26 cellular contexts compared by ENCODE assay signal in the genomic region with DNA sequence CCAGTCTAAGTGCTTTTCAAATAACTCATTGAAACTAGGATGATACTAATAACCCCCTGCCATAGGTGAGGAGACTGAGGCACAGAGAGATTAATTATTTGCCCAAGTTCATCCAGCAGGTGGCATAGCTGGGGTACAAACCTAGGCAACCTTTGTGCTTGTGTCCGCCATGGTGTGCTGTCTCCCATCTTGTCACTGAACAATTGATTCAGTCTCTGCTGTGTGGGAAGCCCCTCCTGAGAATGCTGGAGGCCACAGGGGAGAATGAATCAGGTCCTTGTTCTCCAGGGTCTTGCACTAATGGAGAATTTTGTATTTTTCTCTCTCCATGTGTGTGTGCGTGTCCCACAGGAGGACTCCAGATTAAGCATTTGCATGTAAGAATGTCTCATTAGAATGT. TPM values are rescaled to one million over a fixed set of nuclear protein-coding genes. Genes with fewer than 3 reads are reported as not detected.
A peak's percentile ranks its signal among the peaks of the same experiment; 100 is the strongest.
DNase-seq lines count a peak whose midpoint lies in the region; ATAC-seq and TF ChIP-seq lines count a peak whose summit lies in the region.
"Had no signal": no experiment of that assay in that cellular context is flagged by ENCODE, and none has a peak within 500 bp of the region (broad histone marks: within the 10 kb centered on the region; RNA-seq: fewer than 3 reads in every experiment).

No MANE protein-coding gene starts in this region.

- H4K91ac ChIP-seq in trophoblast cell (ENCODE audit: low read depth, low read length): no peak overlapping the region

- H2BK12ac ChIP-seq in trophoblast cell (ENCODE audit: low read length): no peak overlapping the region

- H3F3A ChIP-seq in OCI-LY1 (ENCODE audit: insufficient read depth, low read length): no peaks in the 10 kb centered on the region

- no peak overlapping the region for H3K9ac ChIP-seq in OCI-LY1 (ENCODE audit: low read length)
- peak overlapping the region; percentile 48 for H3K9ac ChIP-seq in trophoblast cell (ENCODE audit: low read length)
- H3K9ac ChIP-seq: SK-N-SH had no signal

- H3K9me3 ChIP-seq in breast epithelium (no peaks in the 10 kb centered on the region), OCI-LY1 (ENCODE audit: low read length) (no peaks in the 10 kb centered on the region), trophoblast cell (ENCODE audit: insufficient read depth, low read depth, low read length) (no peaks in the 10 kb centered on the region), body of pancreas (no peaks in the 10 kb centered on the region), esophagus squamous epithelium (no peaks in the 10 kb centered on the region)
- H3K9me3 ChIP-seq: MG63, SK-N-SH, stomach, thyroid gland had no signal

- no peak overlapping the region for H4K8ac ChIP-seq in trophoblast cell (ENCODE audit: low read depth, low read length)

- H3K18ac ChIP-seq in trophoblast cell (ENCODE audit: low read length): no peak overlapping the region

- WGBS in trophoblast cell (ENCODE audit: extremely low coverage, insufficient coverage, insufficient read length): no CpG with 5 or more reads among the region's 2 CpGs
- 92 to 100% methylated on average over 2 of the region's 2 CpGs for WGBS in body of pancreas, 2 donors
- WGBS in esophagus squamous epithelium, 2 donors: 93 to 95% methylated on average over 2 of the region's 2 CpGs

- H3K27me3 Mint-ChIP-seq in MCF 10A (ENCODE audit: insufficient read depth, unreplicated experiment): no peaks in the 10 kb centered on the region
- H3K27me3 Mint-ChIP-seq: CD8-positive, alpha-beta memory T cell had no signal

- no peak overlapping the region for H3K27ac ChIP-seq in breast epithelium
- no peak overlapping the region for H3K27ac ChIP-seq in OCI-LY1 (ENCODE audit: low read depth, low read length, poor library complexity, severe bottlenecking)
- H3K27ac ChIP-seq in trophoblast cell (ENCODE audit: low read depth, low read length): no peak overlapping the region
- peak overlapping the region in 2 of 4 donors; percentile 75 to 83 for H3K27ac ChIP-seq in body of pancreas
- H3K27ac ChIP-seq in esophagus squamous epithelium: no peak overlapping the region
- H3K27ac ChIP-seq: skin epidermis, thyroid gland had no signal

- TF ChIP-seq CTCF in MCF 10A (IDR thresholded peaks at IDR 0.05; ENCODE audit: unreplicated experiment) (peak; percentile 8), breast epithelium (IDR thresholded peaks at IDR 0.05) (no peak), OCI-LY1 (IDR thresholded peaks at IDR 0.05; ENCODE audit: low read length) (peak; percentile 39; the same call in 1 of the 2 replicates), choroid plexus epithelial cell (conservative IDR thresholded peaks at IDR 0.05; ENCODE audit: low read depth, low read length) (peak; percentile 20), body of pancreas (IDR thresholded peaks at IDR 0.05) (peak in 1 of 7 experiments; percentile 3), esophagus squamous epithelium (IDR thresholded peaks at IDR 0.05) (no peak)

- POLR2A ChIA-PET in MCF 10A (lab: Yijun Ruan, JAX): interaction anchor here (1.1 kb wide), 1 partner anchor 118 kb away, joined by 4 read pairs; no protein-coding TSS in a partner anchor

- no peak overlapping the region for H2AFZ ChIP-seq in OCI-LY1 (ENCODE audit: low read length)
- H2AFZ ChIP-seq in trophoblast cell (ENCODE audit: insufficient read depth, low read length, poor library complexity): no peak overlapping the region

- H3K79me2 ChIP-seq in OCI-LY1 (ENCODE audit: insufficient read depth, low read length) (no peaks in the 10 kb centered on the region), trophoblast cell (ENCODE audit: control insufficient read depth, insufficient read depth, low read length, poor library complexity) (no peaks in the 10 kb centered on the region)

- no peaks in the 10 kb centered on the region for H3K4me1 ChIP-seq in breast epithelium
- H3K4me1 ChIP-seq in OCI-LY1 (ENCODE audit: insufficient read depth, low read length, severe bottlenecking): no peaks in the 10 kb centered on the region
- no peaks in the 10 kb centered on the region for H3K4me1 ChIP-seq in trophoblast cell (ENCODE audit: control insufficient read depth in 1 of 2, insufficient read depth in 2 of 2, low read length in 2 of 2)
- H3K4me1 ChIP-seq in body of pancreas: peaks cover 17% of the 10 kb centered on the region
- peaks cover 0 to 7% (median 0%) of the 10 kb centered on the region in 3 donors for H3K4me1 ChIP-seq in esophagus squamous epithelium
- H3K4me1 ChIP-seq: thyroid gland had no signal

- no peak for TF ChIP-seq POLR2A in breast epithelium (IDR thresholded peaks at IDR 0.05)
- no peak for TF ChIP-seq POLR2A in body of pancreas (IDR thresholded peaks at IDR 0.05)
- no peak for TF ChIP-seq POLR2A in esophagus squamous epithelium (IDR thresholded peaks at IDR 0.05)

- no peaks in the 10 kb centered on the region for H3K9me2 ChIP-seq in OCI-LY1 (ENCODE audit: low read depth, low read length)
- H3K9me2 ChIP-seq: SK-N-SH had no signal

- no peaks in the 10 kb centered on the region for H4K20me1 ChIP-seq in OCI-LY1 (ENCODE audit: insufficient read depth, low read length)

- H3K4me3 ChIP-seq in breast epithelium (no peak overlapping the region), OCI-LY1 (ENCODE audit: low read depth, low read length, poor library complexity, severe bottlenecking) (no peak overlapping the region), choroid plexus epithelial cell (ENCODE audit: low read depth, low read length) (no peak overlapping the region), trophoblast cell (ENCODE audit: low read depth, low read length) (no peak overlapping the region), body of pancreas (no peak overlapping the region), esophagus squamous epithelium (no peak overlapping the region)
- H3K4me3 ChIP-seq: MG63, skin epidermis, stomach, thyroid gland had no signal

- H2BK120ac ChIP-seq in trophoblast cell (ENCODE audit: insufficient read depth, low read length, poor library complexity): no peak overlapping the region

- H3K36me3 ChIP-seq in breast epithelium (no peaks in the 10 kb centered on the region), OCI-LY1 (ENCODE audit: insufficient read depth, low read length) (no peaks in the 10 kb centered on the region), trophoblast cell (ENCODE audit: control insufficient read depth in 1 of 2, insufficient read depth in 2 of 2, low read length in 2 of 2) (peaks cover 0 to 2% of the 10 kb centered on the region in 2 experiments), body of pancreas (replicated peaks in 1 of 2; ENCODE audit: insufficient read depth in 1 of 2, low read depth in 2 of 2) (no peaks in the 10 kb centered on the region), esophagus squamous epithelium (no peaks in the 10 kb centered on the region)
- H3K36me3 ChIP-seq: MG63, stomach, thyroid gland had no signal

- no TSS peak for BruUV-seq in MCF 10A (replicated peaks; lab: Mats Ljungman, UMichigan)

- H3K27ac Mint-ChIP-seq in MCF 10A (ENCODE audit: low read depth, unreplicated experiment): no peak overlapping the region
- H3K27ac Mint-ChIP-seq: CD8-positive, alpha-beta memory T cell; naive thymus-derived CD8-positive, alpha-beta T cell had no signal

- no peak overlapping the region for H4K12ac ChIP-seq in trophoblast cell (ENCODE audit: low read depth, low read length)

- no peak overlapping the region for H3K4ac ChIP-seq in trophoblast cell (ENCODE audit: low read depth, low read length)

- H3K27me3 ChIP-seq in breast epithelium (no peaks in the 10 kb centered on the region), OCI-LY1 (ENCODE audit: insufficient read depth, low read length) (no peaks in the 10 kb centered on the region), trophoblast cell (ENCODE audit: insufficient read depth, low read length) (no peaks in the 10 kb centered on the region), body of pancreas (no peaks in the 10 kb centered on the region), esophagus squamous epithelium (no peaks in the 10 kb centered on the region)
- H3K27me3 ChIP-seq: MG63, stomach, thyroid gland had no signal

- no peak overlapping the region for H2AK5ac ChIP-seq in trophoblast cell (ENCODE audit: low read length)

- H3K4me2 ChIP-seq in OCI-LY1 (ENCODE audit: low read length): no peak overlapping the region
- H3K4me2 ChIP-seq in trophoblast cell (ENCODE audit: low read length): no peak overlapping the region
- H3K4me2 ChIP-seq: SK-N-SH had no signal

- H3K4me1 Mint-ChIP-seq in MCF 10A (ENCODE audit: insufficient read depth, unreplicated experiment): no peaks in the 10 kb centered on the region

- no peak overlapping the region for H3K23ac ChIP-seq in trophoblast cell (ENCODE audit: low read length)

- no peaks in the 10 kb centered on the region for H3K79me1 ChIP-seq in trophoblast cell (ENCODE audit: low read length)

- no peak overlapping the region for H2BK5ac ChIP-seq in trophoblast cell (ENCODE audit: low read depth, low read length, poor library complexity)

- H3K36me3 Mint-ChIP-seq in MCF 10A (ENCODE audit: insufficient read depth, unreplicated experiment): no peaks in the 10 kb centered on the region
- H3K36me3 Mint-ChIP-seq: CD8-positive, alpha-beta memory T cell; naive thymus-derived CD8-positive, alpha-beta T cell had no signal

- H3K9me3 Mint-ChIP-seq in MCF 10A (ENCODE audit: unreplicated experiment): no peaks in the 10 kb centered on the region
- H3K9me3 Mint-ChIP-seq: CD8-positive, alpha-beta memory T cell; naive thymus-derived CD8-positive, alpha-beta T cell had no signal

- CTCF ChIA-PET in MCF 10A (lab: Yijun Ruan, JAX): interaction anchor here (0.6 to 4.5 kb wide), 23 partner anchors 9 to 576 kb away, joined by 3 to 32 read pairs (median 5); partner anchors contain the start of gene STAM

- ATAC-seq in body of pancreas: no peak
- ATAC-seq: naive thymus-derived CD8-positive, alpha-beta T cell had no signal

- intact Hi-C loops in MCF 10A (cut with micrococcal nuclease) (loop anchor here (5.0 kb wide), 2 partner anchors 501 to 576 kb away; no protein-coding TSS in a partner anchor), breast epithelium (cut with DNase I; ENCODE audit: low total_unique reads) (loop anchor here (10.0 kb wide), 1 partner anchor 121 kb away; the partner anchor contains the start of gene HACD1), body of pancreas (cut with DNase I) (no loop called here), esophagus squamous epithelium (cut with DNase I) (no loop called here)

- no peak overlapping the region for H3K14ac ChIP-seq in trophoblast cell (ENCODE audit: low read length)

- DNase-seq in MCF 10A (ENCODE audit: unreplicated experiment): no peak
- DNase-seq in breast epithelium (ENCODE audit: low spot score in 2 of 2): no peak
- DNase-seq in choroid plexus epithelial cell (ENCODE audit: low read depth): no peak
- no peak for DNase-seq in trophoblast cell
- DNase-seq in body of pancreas: no peak
- no peak for DNase-seq in esophagus squamous epithelium (lab: John Stamatoyannopoulos, UW)
- DNase-seq in germinal center (ENCODE audit: low spot score): no peak
- DNase-seq: activated CD4-positive, CD25-positive, alpha-beta regulatory T cell treated with anti-CD3 and anti-CD28 coated beads, Interleukin-2, amount 50 U/mL, for 72 hours; activated gamma-delta T cell; activated T-cell treated with anti-CD3 and anti-CD28 coated beads, Interleukin-2, amount 50 U/mL, for 1 hour; AML-193; CD8-positive, alpha-beta memory T cell; DMS153; kidney; MG63; naive thymus-derived CD8-positive, alpha-beta T cell; NCI-H2029 treated with DMSO at 0.1 percent for 48 hours; NCI-H2227 treated with DMSO at 0.1 percent for 48 hours; NCI-H69; SK-N-SH; stimulated activated CD8-positive, alpha-beta memory T cell treated with anti-CD3 and anti-CD28 coated beads, Interleukin-4, amount 100 ng/mL, for 48 hours; stomach; T-helper 2 cell; thyroid gland had no signal

- H3K4me3 Mint-ChIP-seq in MCF 10A (ENCODE audit: unreplicated experiment): no peak overlapping the region
- H3K4me3 Mint-ChIP-seq: CD8-positive, alpha-beta memory T cell; naive thymus-derived CD8-positive, alpha-beta T cell had no signal

RNA-seq across cellular contexts. Expression of gene TMEM236, which starts 15.8 kb away (rescaled TPM):
- total RNA-seq in MCF 10A (2022): 0.09 and 0.37 TPM in 2 replicates
- total RNA-seq in breast epithelium: 1 to 10 TPM in 1 of 3 donors, under 1 TPM in 2; 0.59 to 2.9 (median 0.66) TPM
- 0.56 and 0.61 TPM in 2 replicates for polyA plus RNA-seq in trophoblast cell (2013)
- under 1 TPM; 0.52 to 0.66 TPM for total RNA-seq in body of pancreas
- under 1 TPM; 0.04 to 0.76 (median 0.15) TPM for total RNA-seq in esophagus squamous epithelium
- polyA plus RNA-seq: CD8-positive, alpha-beta memory T cell; naive thymus-derived CD8-positive, alpha-beta T cell had no signal

Comparison
In these comparisons a context has a peak if more than half of its experiments do, and no peak if none do; other contexts are left out.
1. CTCF ChIP-seq: peak in MCF 10A (single experiment), OCI-LY1 (single experiment) and choroid plexus epithelial cell (single experiment); none in breast epithelium (0 of 3) and esophagus squamous epithelium (0 of 6).
2. intact Hi-C loops: an anchor here in MCF 10A (5.0 kb wide) and breast epithelium (10.0 kb wide); none called in body of pancreas and esophagus squamous epithelium.